ENCODE assay signal across 10 cellular contexts in the genomic region with DNA sequence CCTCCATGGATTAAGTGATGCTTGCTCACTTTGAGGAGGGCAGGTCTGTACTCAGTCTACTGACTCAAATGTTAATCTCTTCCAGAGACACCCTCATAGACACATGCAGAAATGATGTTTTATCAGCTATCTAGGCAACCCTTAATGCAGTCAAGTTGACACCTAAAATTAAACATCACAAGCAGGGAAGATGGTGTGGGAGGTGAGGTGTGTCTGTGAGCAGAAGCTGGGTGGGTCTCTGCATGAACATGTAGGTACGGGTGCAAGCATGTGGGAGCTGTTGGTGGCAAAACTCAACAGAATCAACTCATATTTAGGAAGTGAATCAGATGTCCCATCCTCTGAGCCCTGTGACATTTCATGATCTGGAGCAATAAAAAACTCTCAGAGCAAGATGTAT.
"Had no signal": no experiment of that assay in that cellular context is flagged by ENCODE, and none has a peak within 500 bp of the region (broad histone marks: within the 10 kb centered on the region; RNA-seq: fewer than 3 reads in every experiment).

No MANE protein-coding gene starts in this region.

- ATAC-seq: GM23338, HCT116 had no signal

- H3K27ac ChIP-seq: GM23248 had no signal

- DNase-seq: GM23248, GOT3, H7, H9, HCEC 1CT, HFFc6 had no signal

- H3K9me3 ChIP-seq: HAP-1 had no signal

- H3K36me3 ChIP-seq: HAP-1 had no signal

- H3K4me1 ChIP-seq: HAP-1 had no signal

- H3K4me3 ChIP-seq: GM23248, GM23338, HAP-1 had no signal

- FAIRE-seq: H54 had no signal
